Comparison of ENCODE assay signal across 8 cellular contexts in the genomic region with DNA sequence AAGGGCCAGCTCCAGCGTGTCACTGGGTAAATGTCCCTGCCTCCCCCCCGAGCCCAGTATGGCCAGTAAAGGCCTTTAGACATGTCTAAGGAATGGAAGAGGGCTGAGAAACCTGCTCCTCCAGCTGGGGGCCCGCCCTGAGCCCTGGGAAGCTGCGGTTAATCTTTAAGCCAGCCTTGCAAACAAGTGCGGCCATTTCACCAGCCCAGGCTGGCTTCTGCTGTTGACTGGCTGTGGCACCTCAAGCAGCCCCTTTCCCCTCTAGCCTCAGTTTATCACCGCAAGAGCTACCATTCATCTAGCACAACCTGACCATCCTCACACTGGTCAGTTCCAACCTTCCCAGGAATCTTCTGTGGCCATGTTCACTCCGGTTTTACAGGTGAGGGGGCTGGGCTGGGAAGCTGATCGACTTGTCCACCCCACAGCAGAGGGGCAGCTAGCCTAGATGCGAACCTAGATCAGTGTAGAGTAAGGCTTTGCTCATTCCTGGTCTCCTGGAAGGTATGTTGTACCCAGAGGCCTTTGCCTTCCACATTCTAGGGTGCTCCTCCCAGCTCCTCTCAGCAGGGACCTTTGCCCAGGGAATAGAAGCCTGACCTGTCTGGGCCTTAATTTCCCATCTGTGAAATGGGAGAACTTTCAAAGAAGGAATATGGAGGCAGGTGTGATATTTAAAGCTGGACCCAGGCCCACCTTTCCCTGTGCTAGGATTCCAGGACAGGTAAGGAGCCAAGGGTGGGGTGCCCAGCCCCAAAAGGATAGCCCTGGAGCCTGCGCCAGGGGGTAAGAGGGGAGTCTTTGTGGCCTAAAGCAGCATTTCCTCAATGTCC. TPM values are rescaled to one million over a fixed set of nuclear protein-coding genes. Genes with fewer than 3 reads are reported as not detected.
DNase-seq lines count a peak whose midpoint lies in the region; ATAC-seq and TF ChIP-seq lines count a peak whose summit lies in the region.

No MANE protein-coding gene starts in this region.

- peak overlapping the region; percentile 75 for H3K4me3 Mint-ChIP-seq in T-helper 1 cell treated with Interleukin-12 subunit alpha and Interleukin-12 subunit beta and Interleukin-4 antibody, amounts not matched to agents 30 μg/mL and 1 μg/mL, for 36 hours
- peak overlapping the region; percentile 67 for H3K4me3 Mint-ChIP-seq in WTC11
- peak overlapping the region; percentile 85 to 87 for H3K4me3 Mint-ChIP-seq in stimulated activated naive B cell treated with anti-CD40 and anti-IgM and Interleukin-4, amounts not matched to agents 10 μg/mL and 1 μg/mL and 100 μg/mL, for 72 hours

- H3K4me1 Mint-ChIP-seq in T-helper 1 cell treated with Interleukin-12 subunit alpha and Interleukin-12 subunit beta and Interleukin-4 antibody, amounts not matched to agents 30 μg/mL and 1 μg/mL, for 36 hours (ENCODE audit: low read depth) = peaks cover 19% of the 10 kb centered on the region
- peaks cover 35% of the 10 kb centered on the region for H3K4me1 Mint-ChIP-seq in WTC11
- peaks cover 57 to 62% of the 10 kb centered on the region in 2 donors for H3K4me1 Mint-ChIP-seq in stimulated activated naive B cell treated with anti-CD40 and anti-IgM and Interleukin-4, amounts not matched to agents 10 μg/mL and 1 μg/mL and 100 μg/mL, for 72 hours

- CTCF ChIA-PET in WTC11 (lab: Charles Lee) = interaction anchor here (0.7 to 1.7 kb wide), 8 partner anchors 9 to 62 kb away, joined by 3 to 5 read pairs (median 4); no protein-coding TSS in a partner anchor

- no peak for ATAC-seq in WTC11
- ATAC-seq in stimulated activated naive B cell treated with anti-CD40 and anti-IgM and Interleukin-4, amounts not matched to agents 10 μg/mL and 1 μg/mL and 100 μg/mL, for 72 hours (replicated peaks) = no peak
- ATAC-seq in HG03159 (IDR thresholded peaks at IDR 0.05; ENCODE audit: unreplicated experiment) = no peak
- ATAC-seq in GM21528 (IDR thresholded peaks at IDR 0.05; ENCODE audit: low FRiP score, unreplicated experiment) = no peak

- no peak overlapping the region for H3K27ac Mint-ChIP-seq in T-helper 1 cell treated with Interleukin-12 subunit alpha and Interleukin-12 subunit beta and Interleukin-4 antibody, amounts not matched to agents 30 μg/mL and 1 μg/mL, for 36 hours
- no peak overlapping the region for H3K27ac Mint-ChIP-seq in WTC11
- peak overlapping the region; percentile 96 for H3K27ac Mint-ChIP-seq in stimulated activated naive B cell treated with anti-CD40 and anti-IgM and Interleukin-4, amounts not matched to agents 10 μg/mL and 1 μg/mL and 100 μg/mL, for 72 hours

- no peak for TF ChIP-seq CTCF in WTC11 (IDR thresholded peaks at IDR 0.05)

- H3K27me3 Mint-ChIP-seq in T-helper 1 cell treated with Interleukin-12 subunit alpha and Interleukin-12 subunit beta and Interleukin-4 antibody, amounts not matched to agents 30 μg/mL and 1 μg/mL, for 36 hours (ENCODE audit: low read depth) = no peaks in the 10 kb centered on the region
- no peaks in the 10 kb centered on the region for H3K27me3 Mint-ChIP-seq in WTC11 (ENCODE audit: low read depth)
- no peaks in the 10 kb centered on the region for H3K27me3 Mint-ChIP-seq in stimulated activated naive B cell treated with anti-CD40 and anti-IgM and Interleukin-4, amounts not matched to agents 10 μg/mL and 1 μg/mL and 100 μg/mL, for 72 hours

- no peaks in the 10 kb centered on the region for H3K9me3 Mint-ChIP-seq in T-helper 1 cell treated with Interleukin-12 subunit alpha and Interleukin-12 subunit beta and Interleukin-4 antibody, amounts not matched to agents 30 μg/mL and 1 μg/mL, for 36 hours
- H3K9me3 Mint-ChIP-seq in WTC11 = no peaks in the 10 kb centered on the region
- H3K9me3 Mint-ChIP-seq in stimulated activated naive B cell treated with anti-CD40 and anti-IgM and Interleukin-4, amounts not matched to agents 10 μg/mL and 1 μg/mL and 100 μg/mL, for 72 hours = no peaks in the 10 kb centered on the region

- POLR2A ChIA-PET in WTC11 (lab: Charles Lee) = interaction anchor here (0.5 to 1.4 kb wide), 3 partner anchors 10 to 757 kb away, joined by 3 to 4 read pairs (median 3); no protein-coding TSS in a partner anchor

- no peaks in the 10 kb centered on the region for H3K36me3 Mint-ChIP-seq in T-helper 1 cell treated with Interleukin-12 subunit alpha and Interleukin-12 subunit beta and Interleukin-4 antibody, amounts not matched to agents 30 μg/mL and 1 μg/mL, for 36 hours (ENCODE audit: low read depth)
- H3K36me3 Mint-ChIP-seq in WTC11 = 0 out of 2 replicates have a peak, but pooled peaks cover 3% of the 10 kb centered on the region
- peaks cover 13 to 27% of the 10 kb centered on the region in 2 donors for H3K36me3 Mint-ChIP-seq in stimulated activated naive B cell treated with anti-CD40 and anti-IgM and Interleukin-4, amounts not matched to agents 10 μg/mL and 1 μg/mL and 100 μg/mL, for 72 hours

- DNase-seq in T-helper 1 cell (no peak), WTC11 (ENCODE audit: low spot score) (no peak), kidney glomerular epithelial cell (lab: John Stamatoyannopoulos, UW) (peak; percentile 17)
- DNase-seq in stimulated activated naive B cell treated with anti-CD40 and anti-IgM and Interleukin-4, amounts not matched to agents 10 μg/mL and 1 μg/mL and 100 μg/mL, for 72 hours = no peak
- DNase-seq in activated CD8-positive, alpha-beta memory T cell treated with anti-CD3 and anti-CD28 coated beads, Interleukin-2, amount 50 U/mL, for 4 hours = no peak

TF ChIP-seq in WTC11, 78 proteins besides CTCF, POLR2A, EP300 and RAD21:
- TF ChIP-seq ZNF121 (CRISPR knock-in tag; IDR thresholded peaks at IDR 0.05) (0 out of 2 replicates have a peak, but pooled peaks have one; percentile 16), FOXK1 (CRISPR knock-in tag; IDR thresholded peaks at IDR 0.05) (no peak), CBFB (CRISPR knock-in tag; IDR thresholded peaks at IDR 0.05; ENCODE audit: low read depth) (no peak), GABPB1 (CRISPR knock-in tag; IDR thresholded peaks at IDR 0.05) (peak; percentile 98)
TF ChIP-seq in WTC11: peak in this region for 2.

RNA-seq across cellular contexts. Expression of a gene that starts 1.2 kb away (rescaled TPM):
- 27.4 to 33.3 TPM (median 30.4 TPM) in 3 replicates for total RNA-seq in WTC11 (2021)

RNA-seq across cellular contexts. Expression of a gene that starts 55.3 kb away (rescaled TPM):
- 41.7 to 48.6 TPM (median 48.5 TPM) in 3 replicates for total RNA-seq in WTC11 (2021)
